ENCODE assay signal across 1 cellular context in genomic region chr10:126199221-126199998, GRCh38.
TF ChIP-seq lines count a peak whose summit lies in the region.

No MANE protein-coding gene starts in this region.

TF ChIP-seq in K562, 482 proteins besides CTCF, POLR2A, EP300 and RAD21 (continued from another document and continues in another):
- TF ChIP-seq HOMEZ (CRISPR knock-in tag; IDR thresholded peaks at IDR 0.05) (no peak), ZNF644 (tag; IDR thresholded peaks at IDR 0.05; ENCODE audit: low read depth) (peak; percentile 82; the same call in 1 of the 2 replicates), BHLHE40 (IDR thresholded peaks at IDR 0.05; ENCODE audit: low read length) (peak; percentile 15; the same call in 1 of the 2 replicates), FOXK1 (CRISPR knock-in tag; IDR thresholded peaks at IDR 0.05; ENCODE audit: borderline replicate concordance) (no peak), FOS (IDR thresholded peaks at IDR 0.05; ENCODE audit: extremely low read depth, insufficient read length) (peak; percentile 42), HDGF (IDR thresholded peaks at IDR 0.05) (no peak), TEAD4 (IDR thresholded peaks at IDR 0.05; ENCODE audit: low read length) (peak; percentile 66), TEAD4 (CRISPR knock-in tag; IDR thresholded peaks at IDR 0.05; ENCODE audit: borderline replicate concordance) (no peak), MAFF (IDR thresholded peaks at IDR 0.05; ENCODE audit: low read length) (peak; percentile 84), SREBF2 (CRISPR knock-in tag; IDR thresholded peaks at IDR 0.05) (no peak), ZNF584 (CRISPR knock-in tag; IDR thresholded peaks at IDR 0.05; ENCODE audit: low read depth) (no peak), SOX6 (IDR thresholded peaks at IDR 0.05) (peak; percentile 70), RAD51 (IDR thresholded peaks at IDR 0.05; ENCODE audit: borderline replicate concordance, low read depth) (peak; percentile 84), CTBP1 (IDR thresholded peaks at IDR 0.05; ENCODE audit: borderline replicate concordance) (0 out of 2 replicates have a peak, but pooled peaks have one; percentile 52), MEF2D (tag; conservative IDR thresholded peaks at IDR 0.05; ENCODE audit: low read depth) (peak; percentile 71; the same call in 1 of the 2 replicates), VEZF1 (CRISPR knock-in tag; IDR thresholded peaks at IDR 0.05) (peak; percentile 65), SRSF1 (IDR thresholded peaks at IDR 0.05; ENCODE audit: low read depth, low read length) (no peak), ZNF41 (CRISPR knock-in tag; conservative IDR thresholded peaks at IDR 0.05) (0 out of 2 replicates have a peak, but pooled peaks have one; percentile 7), CREB1 (IDR thresholded peaks at IDR 0.05) (0 out of 2 replicates have a peak, but pooled peaks have one; percentile 38), CREB1 (CRISPR knock-in tag; IDR thresholded peaks at IDR 0.05) (no peak), NFE2L1 (tag; IDR thresholded peaks at IDR 0.05; ENCODE audit: borderline replicate concordance, low read depth) (peak; percentile 77; the same call in 1 of the 2 replicates), MYC (IDR thresholded peaks at IDR 0.05; ENCODE audit: low read depth, low read length) (peak; percentile 29; the same call in 1 of the 2 replicates), MYC (CRISPR knock-in tag; IDR thresholded peaks at IDR 0.05; ENCODE audit: borderline replicate concordance, low read depth) (no peak), TEAD1 (CRISPR knock-in tag; IDR thresholded peaks at IDR 0.05) (peak in 1 of 2 experiments; percentile 51; a peak in 1 of 4 replicates), CXXC5 (CRISPR knock-in tag; IDR thresholded peaks at IDR 0.05) (peak; percentile 79), SFPQ (IDR thresholded peaks at IDR 0.05; ENCODE audit: low read depth, low read length) (no peak), BACH1 (tag; IDR thresholded peaks at IDR 0.05) (peak; percentile 95), FOXP1 (CRISPR knock-in tag; IDR thresholded peaks at IDR 0.05) (no peak), DMBX1 (CRISPR knock-in tag; IDR thresholded peaks at IDR 0.05; ENCODE audit: borderline replicate concordance) (peak; percentile 67; the same call in 1 of the 2 replicates), NRF1 (conservative IDR thresholded peaks at IDR 0.05 in 1 of 2, IDR thresholded peaks at IDR 0.05 in 1 of 2) (peak in 1 of 2 experiments; percentile 19; a peak in 2 of 4 replicates), CREM (IDR thresholded peaks at IDR 0.05; ENCODE audit: low read depth) (peak; percentile 81), TCF7L2 (IDR thresholded peaks at IDR 0.05; ENCODE audit: low read depth, low read length) (no peak), ZNF134 (CRISPR knock-in tag; conservative IDR thresholded peaks at IDR 0.05) (no peak), RUNX1 (IDR thresholded peaks at IDR 0.05; ENCODE audit: low read depth) (no peak), PRDM10 (IDR thresholded peaks at IDR 0.05; ENCODE audit: partially characterized antibody) (peak; percentile 38), ESRRA (IDR thresholded peaks at IDR 0.05; ENCODE audit: borderline replicate concordance, low read depth) (peak; percentile 27; the same call in 1 of the 2 replicates), XRCC3 (IDR thresholded peaks at IDR 0.05) (no peak), ZNF146 (CRISPR knock-in tag; IDR thresholded peaks at IDR 0.05; ENCODE audit: unreplicated experiment) (no peak), ATF7 (IDR thresholded peaks at IDR 0.05) (peak; percentile 76; the same call in 1 of the 2 replicates), TOE1 (IDR thresholded peaks at IDR 0.05; ENCODE audit: borderline replicate concordance) (peak; percentile 90; the same call in 1 of the 2 replicates), TOE1 (CRISPR knock-in tag; IDR thresholded peaks at IDR 0.05; ENCODE audit: borderline replicate concordance, low read depth) (no peak), GABPA (tag; conservative IDR thresholded peaks at IDR 0.05; ENCODE audit: low read depth) (peak; percentile 40; the same call in 1 of the 2 replicates), FOXK2 (conservative IDR thresholded peaks at IDR 0.05 in 1 of 2, IDR thresholded peaks at IDR 0.05 in 1 of 2; ENCODE audit: low read depth in 2 of 2) (peak in 1 of 2 experiments; percentile 26; a peak in 1 of 4 replicates), TFE3 (CRISPR knock-in tag; IDR thresholded peaks at IDR 0.05) (peak; percentile 94), USF1 (CRISPR knock-in tag; IDR thresholded peaks at IDR 0.05) (peak; percentile 70), MYBL2 (IDR thresholded peaks at IDR 0.05; ENCODE audit: low read depth) (peak; percentile 85), MYBL2 (CRISPR knock-in tag; IDR thresholded peaks at IDR 0.05; ENCODE audit: borderline replicate concordance) (no peak)
- TF ChIP-seq, protein P1, sequence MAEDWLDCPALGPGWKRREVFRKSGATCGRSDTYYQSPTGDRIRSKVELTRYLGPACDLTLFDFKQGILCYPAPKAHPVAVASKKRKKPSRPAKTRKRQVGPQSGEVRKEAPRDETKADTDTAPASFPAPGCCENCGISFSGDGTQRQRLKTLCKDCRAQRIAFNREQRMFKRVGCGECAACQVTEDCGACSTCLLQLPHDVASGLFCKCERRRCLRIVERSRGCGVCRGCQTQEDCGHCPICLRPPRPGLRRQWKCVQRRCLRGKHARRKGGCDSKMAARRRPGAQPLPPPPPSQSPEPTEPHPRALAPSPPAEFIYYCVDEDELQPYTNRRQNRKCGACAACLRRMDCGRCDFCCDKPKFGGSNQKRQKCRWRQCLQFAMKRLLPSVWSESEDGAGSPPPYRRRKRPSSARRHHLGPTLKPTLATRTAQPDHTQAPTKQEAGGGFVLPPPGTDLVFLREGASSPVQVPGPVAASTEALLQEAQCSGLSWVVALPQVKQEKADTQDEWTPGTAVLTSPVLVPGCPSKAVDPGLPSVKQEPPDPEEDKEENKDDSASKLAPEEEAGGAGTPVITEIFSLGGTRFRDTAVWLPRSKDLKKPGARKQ (CRISPR knock-in tag; IDR thresholded peaks at IDR 0.05), result no peak
